1 cellular context compared by ENCODE assay signal in the genomic region with DNA sequence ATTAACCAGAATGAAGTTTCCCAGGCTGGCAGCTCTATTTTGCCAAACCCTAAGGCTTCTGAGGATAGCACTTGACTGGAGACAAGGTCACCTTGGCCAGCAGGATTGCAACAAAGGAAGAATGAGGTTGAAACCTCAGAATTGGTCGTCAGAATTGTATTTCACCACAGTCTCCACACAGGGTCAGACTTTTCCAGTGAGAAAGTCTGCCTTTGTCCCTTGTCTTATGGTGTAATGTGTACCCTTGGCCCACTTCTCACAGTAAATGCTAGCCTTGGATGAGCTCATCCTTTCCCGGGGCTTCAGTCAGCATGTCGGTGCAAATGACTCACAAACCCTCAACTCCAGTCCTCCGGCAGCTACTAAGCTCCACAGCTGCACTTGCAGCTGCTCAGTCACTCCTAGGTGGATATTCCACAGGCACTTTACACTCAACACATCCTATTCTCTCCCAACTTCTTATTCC.
TF ChIP-seq lines count a peak whose summit lies in the region.

No MANE protein-coding gene starts in this region.

TF ChIP-seq in HepG2, 621 proteins besides CTCF, POLR2A, EP300 and RAD21 (continued from another document and continues in another):
- TF ChIP-seq, protein P1, sequence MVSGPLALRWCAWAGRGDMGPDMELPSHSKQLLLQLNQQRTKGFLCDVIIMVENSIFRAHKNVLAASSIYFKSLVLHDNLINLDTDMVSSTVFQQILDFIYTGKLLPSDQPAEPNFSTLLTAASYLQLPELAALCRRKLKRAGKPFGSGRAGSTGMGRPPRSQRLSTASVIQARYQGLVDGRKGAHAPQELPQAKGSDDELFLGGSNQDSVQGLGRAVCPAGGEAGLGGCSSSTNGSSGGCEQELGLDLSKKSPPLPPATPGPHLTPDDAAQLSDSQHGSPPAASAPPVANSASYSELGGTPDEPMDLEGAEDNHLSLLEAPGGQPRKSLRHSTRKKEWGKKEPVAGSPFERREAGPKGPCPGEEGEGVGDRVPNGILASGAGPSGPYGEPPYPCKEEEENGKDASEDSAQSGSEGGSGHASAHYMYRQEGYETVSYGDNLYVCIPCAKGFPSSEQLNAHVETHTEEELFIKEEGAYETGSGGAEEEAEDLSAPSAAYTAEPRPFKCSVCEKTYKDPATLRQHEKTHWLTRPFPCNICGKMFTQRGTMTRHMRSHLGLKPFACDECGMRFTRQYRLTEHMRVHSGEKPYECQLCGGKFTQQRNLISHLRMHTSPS (CRISPR knock-in tag; IDR thresholded peaks at IDR 0.05; ENCODE audit: low read depth), result no peak
- TF ChIP-seq BRCA1 (CRISPR knock-in tag; IDR thresholded peaks at IDR 0.05) (no peak), KLF15 (CRISPR knock-in tag; IDR thresholded peaks at IDR 0.05; ENCODE audit: borderline replicate concordance) (no peak), NR2C2 (CRISPR knock-in tag; IDR thresholded peaks at IDR 0.05; ENCODE audit: borderline replicate concordance) (0 out of 2 replicates have a peak, but pooled peaks have one; percentile 38), ZNF782 (CRISPR knock-in tag; IDR thresholded peaks at IDR 0.05; ENCODE audit: borderline replicate concordance) (no peak), ISL2 (CRISPR knock-in tag; IDR thresholded peaks at IDR 0.05) (0 out of 2 replicates have a peak, but pooled peaks have one; percentile 28), MAZ (IDR thresholded peaks at IDR 0.05; ENCODE audit: borderline replicate concordance, low read depth, low read length) (no peak), MAZ (CRISPR knock-in tag; IDR thresholded peaks at IDR 0.05; ENCODE audit: low read depth) (peak; percentile 45; the same call in 1 of the 2 replicates), ZNF460 (CRISPR knock-in tag; IDR thresholded peaks at IDR 0.05; ENCODE audit: borderline replicate concordance) (no peak), REPIN1 (CRISPR knock-in tag; IDR thresholded peaks at IDR 0.05; ENCODE audit: borderline replicate concordance, low read depth) (peak; percentile 40; the same call in 1 of the 2 replicates), NFE2 (CRISPR knock-in tag; IDR thresholded peaks at IDR 0.05) (no peak), RFX3 (CRISPR knock-in tag; IDR thresholded peaks at IDR 0.05) (no peak), ZFYVE20 (CRISPR knock-in tag; IDR thresholded peaks at IDR 0.05; ENCODE audit: borderline replicate concordance, low read depth) (no peak), ZNF790 (CRISPR knock-in tag; IDR thresholded peaks at IDR 0.05; ENCODE audit: borderline replicate concordance) (no peak), ERF (CRISPR knock-in tag; IDR thresholded peaks at IDR 0.05) (peak; percentile 53), HNRNPL (IDR thresholded peaks at IDR 0.05; ENCODE audit: low read depth, low read length) (no peak), ZMYM2 (CRISPR knock-in tag; IDR thresholded peaks at IDR 0.05) (no peak), TCF7 (IDR thresholded peaks at IDR 0.05; ENCODE audit: low read depth) (no peak), ZNF709 (CRISPR knock-in tag; IDR thresholded peaks at IDR 0.05) (no peak), ZNF792 (CRISPR knock-in tag; IDR thresholded peaks at IDR 0.05) (peak; percentile 59; the same call in 1 of the 2 replicates), PHF5A (CRISPR knock-in tag; IDR thresholded peaks at IDR 0.05; ENCODE audit: low read depth, unreplicated experiment) (no peak), CREM (IDR thresholded peaks at IDR 0.05) (0 out of 2 replicates have a peak, but pooled peaks have one; percentile 20), CREM (CRISPR knock-in tag; IDR thresholded peaks at IDR 0.05) (no peak), ZFP36L2 (CRISPR knock-in tag; IDR thresholded peaks at IDR 0.05) (no peak), NR2F2 (IDR thresholded peaks at IDR 0.05; ENCODE audit: borderline replicate concordance, low read depth) (peak; percentile 38; the same call in 1 of the 2 replicates), NFYC (CRISPR knock-in tag; IDR thresholded peaks at IDR 0.05) (no peak), JUND (CRISPR knock-in tag; IDR thresholded peaks at IDR 0.05) (peak; percentile 89), ZBTB21 (CRISPR knock-in tag; IDR thresholded peaks at IDR 0.05) (peak; percentile 80), LCORL (IDR thresholded peaks at IDR 0.05) (no peak), LCORL (CRISPR knock-in tag; IDR thresholded peaks at IDR 0.05) (no peak), ISX (CRISPR knock-in tag; conservative IDR thresholded peaks at IDR 0.05) (no peak), NFIC (IDR thresholded peaks at IDR 0.05; ENCODE audit: low read length) (0 out of 2 replicates have a peak, but pooled peaks have one; percentile 33), ZFP36L1 (CRISPR knock-in tag; IDR thresholded peaks at IDR 0.05) (peak; percentile 47; the same call in 1 of the 2 replicates), JUN (CRISPR knock-in tag; IDR thresholded peaks at IDR 0.05) (peak; percentile 91), WIZ (CRISPR knock-in tag; IDR thresholded peaks at IDR 0.05) (no peak), ZNF614 (CRISPR knock-in tag; IDR thresholded peaks at IDR 0.05; ENCODE audit: borderline replicate concordance) (peak; percentile 85; the same call in 1 of the 2 replicates), GATAD2A (CRISPR knock-in tag; IDR thresholded peaks at IDR 0.05) (peak; percentile 88), ZNF780A (CRISPR knock-in tag; IDR thresholded peaks at IDR 0.05) (no peak), SMC3 (IDR thresholded peaks at IDR 0.05; ENCODE audit: low read length) (peak; percentile 81), FOXA1 (IDR thresholded peaks at IDR 0.05) (no peak), FOXA1 (CRISPR knock-in tag; IDR thresholded peaks at IDR 0.05) (peak; percentile 40; the same call in 1 of the 2 replicates), SIN3B (IDR thresholded peaks at IDR 0.05; ENCODE audit: low read length) (peak; percentile 43; the same call in 1 of the 2 replicates), CEBPB (IDR thresholded peaks at IDR 0.05; ENCODE audit: borderline replicate concordance, low read depth, low read length) (peak; percentile 91), ARHGAP35 (CRISPR knock-in tag; IDR thresholded peaks at IDR 0.05; ENCODE audit: borderline replicate concordance) (no peak), PAWR (CRISPR knock-in tag; IDR thresholded peaks at IDR 0.05; ENCODE audit: borderline replicate concordance) (no peak), ZMYM3 (CRISPR knock-in tag; IDR thresholded peaks at IDR 0.05) (peak; percentile 23; the same call in 1 of the 2 replicates), CEBPG (CRISPR knock-in tag; IDR thresholded peaks at IDR 0.05) (peak; percentile 88), NFRKB (IDR thresholded peaks at IDR 0.05) (no peak), IRF2 (CRISPR knock-in tag; IDR thresholded peaks at IDR 0.05) (peak; percentile 42; the same call in 1 of the 2 replicates), MED13 (CRISPR knock-in tag; IDR thresholded peaks at IDR 0.05) (no peak)
- TF ChIP-seq, protein P2, sequence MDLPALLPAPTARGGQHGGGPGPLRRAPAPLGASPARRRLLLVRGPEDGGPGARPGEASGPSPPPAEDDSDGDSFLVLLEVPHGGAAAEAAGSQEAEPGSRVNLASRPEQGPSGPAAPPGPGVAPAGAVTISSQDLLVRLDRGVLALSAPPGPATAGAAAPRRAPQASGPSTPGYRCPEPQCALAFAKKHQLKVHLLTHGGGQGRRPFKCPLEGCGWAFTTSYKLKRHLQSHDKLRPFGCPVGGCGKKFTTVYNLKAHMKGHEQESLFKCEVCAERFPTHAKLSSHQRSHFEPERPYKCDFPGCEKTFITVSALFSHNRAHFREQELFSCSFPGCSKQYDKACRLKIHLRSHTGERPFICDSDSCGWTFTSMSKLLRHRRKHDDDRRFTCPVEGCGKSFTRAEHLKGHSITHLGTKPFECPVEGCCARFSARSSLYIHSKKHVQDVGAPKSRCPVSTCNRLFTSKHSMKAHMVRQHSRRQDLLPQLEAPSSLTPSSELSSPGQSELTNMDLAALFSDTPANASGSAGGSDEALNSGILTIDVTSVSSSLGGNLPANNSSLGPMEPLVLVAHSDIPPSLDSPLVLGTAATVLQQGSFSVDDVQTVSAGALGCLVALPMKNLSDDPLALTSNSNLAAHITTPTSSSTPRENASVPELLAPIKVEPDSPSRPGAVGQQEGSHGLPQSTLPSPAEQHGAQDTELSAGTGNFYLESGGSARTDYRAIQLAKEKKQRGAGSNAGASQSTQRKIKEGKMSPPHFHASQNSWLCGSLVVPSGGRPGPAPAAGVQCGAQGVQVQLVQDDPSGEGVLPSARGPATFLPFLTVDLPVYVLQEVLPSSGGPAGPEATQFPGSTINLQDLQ (CRISPR knock-in tag; IDR thresholded peaks at IDR 0.05), result no peak
- TF ChIP-seq, protein P3, sequence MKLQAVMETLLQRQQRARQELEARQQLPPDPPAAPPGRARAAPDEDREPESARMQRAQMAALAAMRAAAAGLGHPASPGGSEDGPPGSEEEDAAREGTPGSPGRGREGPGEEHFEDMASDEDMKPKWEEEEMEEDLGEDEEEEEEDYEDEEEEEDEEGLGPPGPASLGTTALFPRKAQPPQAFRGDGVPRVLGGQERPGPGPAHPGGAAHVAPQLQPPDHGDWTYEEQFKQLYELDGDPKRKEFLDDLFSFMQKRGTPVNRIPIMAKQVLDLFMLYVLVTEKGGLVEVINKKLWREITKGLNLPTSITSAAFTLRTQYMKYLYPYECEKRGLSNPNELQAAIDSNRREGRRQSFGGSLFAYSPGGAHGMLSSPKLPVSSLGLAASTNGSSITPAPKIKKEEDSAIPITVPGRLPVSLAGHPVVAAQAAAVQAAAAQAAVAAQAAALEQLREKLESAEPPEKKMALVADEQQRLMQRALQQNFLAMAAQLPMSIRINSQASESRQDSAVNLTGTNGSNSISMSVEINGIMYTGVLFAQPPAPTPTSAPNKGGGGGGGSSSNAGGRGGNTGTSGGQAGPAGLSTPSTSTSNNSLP (IDR thresholded peaks at IDR 0.05; ENCODE audit: low read depth, low read length), result 0 out of 2 replicates have a peak, but pooled peaks have one; percentile 22
- TF ChIP-seq, protein P4, sequence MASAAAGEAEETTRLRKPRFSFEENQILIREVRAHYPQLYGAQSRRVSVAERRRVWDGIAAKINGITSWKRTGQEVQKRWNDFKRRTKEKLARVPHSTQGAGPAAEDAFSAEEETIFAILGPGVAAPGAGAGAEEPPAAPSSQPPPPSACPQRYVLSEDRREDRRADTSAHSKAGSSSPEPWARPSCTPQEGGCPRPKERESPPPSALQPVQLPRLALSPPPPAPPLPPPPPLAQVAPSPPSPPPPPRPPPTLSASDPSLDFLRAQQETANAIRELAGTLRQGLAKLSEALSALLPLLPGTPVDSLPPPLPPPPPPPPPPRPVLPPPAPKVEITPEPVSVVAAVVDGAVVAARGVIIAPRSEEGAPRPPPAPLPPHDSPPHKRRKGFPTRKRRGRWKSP (CRISPR knock-in tag; IDR thresholded peaks at IDR 0.05), result peak; percentile 56; the same call in 1 of the 2 replicates
- TF ChIP-seq, protein P5, sequence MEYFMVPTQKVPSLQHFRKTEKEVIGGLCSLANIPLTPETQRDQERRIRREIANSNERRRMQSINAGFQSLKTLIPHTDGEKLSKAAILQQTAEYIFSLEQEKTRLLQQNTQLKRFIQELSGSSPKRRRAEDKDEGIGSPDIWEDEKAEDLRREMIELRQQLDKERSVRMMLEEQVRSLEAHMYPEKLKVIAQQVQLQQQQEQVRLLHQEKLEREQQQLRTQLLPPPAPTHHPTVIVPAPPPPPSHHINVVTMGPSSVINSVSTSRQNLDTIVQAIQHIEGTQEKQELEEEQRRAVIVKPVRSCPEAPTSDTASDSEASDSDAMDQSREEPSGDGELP (IDR thresholded peaks at IDR 0.05; ENCODE audit: borderline replicate concordance, low read depth), result peak; percentile 55
- TF ChIP-seq, protein P6, sequence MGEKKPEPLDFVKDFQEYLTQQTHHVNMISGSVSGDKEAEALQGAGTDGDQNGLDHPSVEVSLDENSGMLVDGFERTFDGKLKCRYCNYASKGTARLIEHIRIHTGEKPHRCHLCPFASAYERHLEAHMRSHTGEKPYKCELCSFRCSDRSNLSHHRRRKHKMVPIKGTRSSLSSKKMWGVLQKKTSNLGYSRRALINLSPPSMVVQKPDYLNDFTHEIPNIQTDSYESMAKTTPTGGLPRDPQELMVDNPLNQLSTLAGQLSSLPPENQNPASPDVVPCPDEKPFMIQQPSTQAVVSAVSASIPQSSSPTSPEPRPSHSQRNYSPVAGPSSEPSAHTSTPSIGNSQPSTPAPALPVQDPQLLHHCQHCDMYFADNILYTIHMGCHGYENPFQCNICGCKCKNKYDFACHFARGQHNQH (CRISPR knock-in tag; IDR thresholded peaks at IDR 0.05), result 0 out of 2 replicates have a peak, but pooled peaks have one; percentile 27
- TF ChIP-seq, protein P7, sequence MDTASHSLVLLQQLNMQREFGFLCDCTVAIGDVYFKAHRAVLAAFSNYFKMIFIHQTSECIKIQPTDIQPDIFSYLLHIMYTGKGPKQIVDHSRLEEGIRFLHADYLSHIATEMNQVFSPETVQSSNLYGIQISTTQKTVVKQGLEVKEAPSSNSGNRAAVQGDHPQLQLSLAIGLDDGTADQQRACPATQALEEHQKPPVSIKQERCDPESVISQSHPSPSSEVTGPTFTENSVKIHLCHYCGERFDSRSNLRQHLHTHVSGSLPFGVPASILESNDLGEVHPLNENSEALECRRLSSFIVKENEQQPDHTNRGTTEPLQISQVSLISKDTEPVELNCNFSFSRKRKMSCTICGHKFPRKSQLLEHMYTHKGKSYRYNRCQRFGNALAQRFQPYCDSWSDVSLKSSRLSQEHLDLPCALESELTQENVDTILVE (CRISPR knock-in tag; IDR thresholded peaks at IDR 0.05), result peak; percentile 52; the same call in 1 of the 2 replicates
- TF ChIP-seq, protein P8, sequence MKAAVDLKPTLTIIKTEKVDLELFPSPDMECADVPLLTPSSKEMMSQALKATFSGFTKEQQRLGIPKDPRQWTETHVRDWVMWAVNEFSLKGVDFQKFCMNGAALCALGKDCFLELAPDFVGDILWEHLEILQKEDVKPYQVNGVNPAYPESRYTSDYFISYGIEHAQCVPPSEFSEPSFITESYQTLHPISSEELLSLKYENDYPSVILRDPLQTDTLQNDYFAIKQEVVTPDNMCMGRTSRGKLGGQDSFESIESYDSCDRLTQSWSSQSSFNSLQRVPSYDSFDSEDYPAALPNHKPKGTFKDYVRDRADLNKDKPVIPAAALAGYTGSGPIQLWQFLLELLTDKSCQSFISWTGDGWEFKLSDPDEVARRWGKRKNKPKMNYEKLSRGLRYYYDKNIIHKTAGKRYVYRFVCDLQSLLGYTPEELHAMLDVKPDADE (CRISPR knock-in tag; IDR thresholded peaks at IDR 0.05), result no peak
